9 cellular contexts compared by ENCODE assay signal in genomic region chr20:54062812-54063280, GRCh38. TPM values are rescaled to one million over a fixed set of nuclear protein-coding genes. Genes with fewer than 3 reads are reported as not detected.
DNase-seq lines count a peak whose midpoint lies in the region; ATAC-seq and TF ChIP-seq lines count a peak whose summit lies in the region.
"Had no signal": no experiment of that assay in that cellular context is flagged by ENCODE, and none has a peak within 500 bp of the region (broad histone marks: within the 10 kb centered on the region; RNA-seq: fewer than 3 reads in every experiment).

No MANE protein-coding gene starts in this region.

- H3K27ac ChIP-seq in liver (ENCODE audit: low read depth in 1 of 2, low read length in 2 of 2) = no peak overlapping the region

- DNase-seq in stimulated activated naive CD8-positive, alpha-beta T cell treated with anti-CD3 and anti-CD28 coated beads, Interleukin-15, amount 100 ng/mL, for 72 hours = peak; percentile 15 to 19
- no peak for DNase-seq in stimulated activated naive CD8-positive, alpha-beta T cell treated with anti-CD3 and anti-CD28 coated beads, Interleukin-15, Interleukin-2, amounts not matched to agents 100 U/mL and 50 U/mL, for 24 hours
- peak; percentile 29 to 78 for DNase-seq in NOMO-1 (lab: John Stamatoyannopoulos, UW; ENCODE audit: unreplicated experiment in 2 of 2)
- DNase-seq in cardiac fibroblast (ENCODE audit: low read depth in 2 of 2) = peak; percentile 62 to 73
- no peak for DNase-seq in islet precursor cell

- no peak overlapping the region for H3K4me3 Mint-ChIP-seq in stimulated activated naive CD8-positive, alpha-beta T cell treated with anti-CD3 and anti-CD28 coated beads, Interleukin-15, amount 100 ng/mL, for 72 hours

- peak; percentile 82 to 85 for TF ChIP-seq RAD21 in liver (IDR thresholded peaks at IDR 0.05)

- no peak overlapping the region for H3K27ac Mint-ChIP-seq in stimulated activated naive CD8-positive, alpha-beta T cell treated with anti-CD3 and anti-CD28 coated beads, Interleukin-15, amount 100 ng/mL, for 72 hours

- H3K9ac ChIP-seq in liver (ENCODE audit: low read depth in 1 of 2, low read length in 2 of 2) = no peak overlapping the region

- peaks cover 56% of the 10 kb centered on the region for H3K4me1 Mint-ChIP-seq in stimulated activated naive CD8-positive, alpha-beta T cell treated with anti-CD3 and anti-CD28 coated beads, Interleukin-15, amount 100 ng/mL, for 72 hours

- ATAC-seq in stimulated activated naive CD8-positive, alpha-beta T cell treated with anti-CD3 and anti-CD28 coated beads, Interleukin-15, amount 100 ng/mL, for 72 hours = peak; percentile 33
- no peak for ATAC-seq in stimulated activated naive CD8-positive, alpha-beta T cell treated with anti-CD3 and anti-CD28 coated beads, Interleukin-15, Interleukin-2, amounts not matched to agents 100 U/mL and 50 U/mL, for 24 hours
- ATAC-seq in HG03066 (IDR thresholded peaks at IDR 0.05; ENCODE audit: low read depth, unreplicated experiment) (peak; percentile 39), HG03521 (IDR thresholded peaks at IDR 0.05; ENCODE audit: unreplicated experiment) (no peak)

- H3K4me1 ChIP-seq in liver (ENCODE audit: control insufficient read depth in 4 of 4, insufficient read depth in 4 of 4, low read length in 3 of 4) = no peaks in the 10 kb centered on the region

- TF ChIP-seq CTCF in cardiac fibroblast (IDR thresholded peaks at IDR 0.05; ENCODE audit: low read depth, low read length) (peak; percentile 61), liver (IDR thresholded peaks at IDR 0.05; ENCODE audit: low read depth, low read length, missing input control) (peak; percentile 52)

- 34% methylated on average over 4 of the region's 4 CpGs for WGBS in liver

- no peaks in the 10 kb centered on the region for H3K9me3 Mint-ChIP-seq in stimulated activated naive CD8-positive, alpha-beta T cell treated with anti-CD3 and anti-CD28 coated beads, Interleukin-15, amount 100 ng/mL, for 72 hours

- H3K4me3 ChIP-seq in cardiac fibroblast (replicated peaks in 1 of 2; ENCODE audit: low read depth in 2 of 2, low read length in 2 of 2) (no peak overlapping the region), liver (ENCODE audit: low read depth in 1 of 3, low read length in 3 of 3) (no peak overlapping the region)

- H3K27me3 ChIP-seq in liver (ENCODE audit: control insufficient read depth in 4 of 4, insufficient read depth in 4 of 4, low read length in 3 of 4) = no peaks in the 10 kb centered on the region

- no peaks in the 10 kb centered on the region for H3K9me3 ChIP-seq in liver (ENCODE audit: control insufficient read depth in 4 of 4, low read length in 3 of 4)

- no peaks in the 10 kb centered on the region for H3K36me3 ChIP-seq in liver (ENCODE audit: control insufficient read depth in 4 of 4, insufficient read depth in 3 of 4, low read depth in 1 of 4, low read length in 3 of 4)

- no peaks in the 10 kb centered on the region for H3K27me3 Mint-ChIP-seq in stimulated activated naive CD8-positive, alpha-beta T cell treated with anti-CD3 and anti-CD28 coated beads, Interleukin-15, amount 100 ng/mL, for 72 hours

TF ChIP-seq in liver, 16 proteins besides CTCF, POLR2A, EP300 and RAD21:
- peak in 1 of 2 donors; percentile 20 for TF ChIP-seq RXRA (IDR thresholded peaks at IDR 0.05)
- TF ChIP-seq SP1 (IDR thresholded peaks at IDR 0.05) = no peak
- peak; percentile 24 to 25 for TF ChIP-seq HNF4A (conservative IDR thresholded peaks at IDR 0.05)
- TF ChIP-seq, protein P1, sequence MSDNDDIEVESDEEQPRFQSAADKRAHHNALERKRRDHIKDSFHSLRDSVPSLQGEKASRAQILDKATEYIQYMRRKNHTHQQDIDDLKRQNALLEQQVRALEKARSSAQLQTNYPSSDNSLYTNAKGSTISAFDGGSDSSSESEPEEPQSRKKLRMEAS (IDR thresholded peaks at IDR 0.05) = no peak

RNA-seq across cellular contexts. Expression of gene BCAS1, which starts 7.5 kb away (rescaled TPM):
- under 1 TPM; under 0.01 to 0.93 TPM for total RNA-seq in liver
- under 1 TPM; 0.02 to 0.06 TPM for polyA plus RNA-seq in liver
- total RNA-seq: subcutaneous adipose tissue had no signal

Comparison
In these comparisons a context has a peak if more than half of its experiments do, and no peak if none do; other contexts are left out.
1. ATAC-seq: peak in stimulated activated naive CD8-positive, alpha-beta T cell treated with anti-CD3 and anti-CD28 coated beads, Interleukin-15, amount 100 ng/mL, for 72 hours (single experiment) and HG03066 (single experiment); none in stimulated activated naive CD8-positive, alpha-beta T cell treated with anti-CD3 and anti-CD28 coated beads, Interleukin-15, Interleukin-2, amounts not matched to agents 100 U/mL and 50 U/mL, for 24 hours (single experiment) and HG03521 (single experiment).
2. DNase-seq: peak in stimulated activated naive CD8-positive, alpha-beta T cell treated with anti-CD3 and anti-CD28 coated beads, Interleukin-15, amount 100 ng/mL, for 72 hours (2 of 2), NOMO-1 (2 of 2) and cardiac fibroblast (2 of 2); none in stimulated activated naive CD8-positive, alpha-beta T cell treated with anti-CD3 and anti-CD28 coated beads, Interleukin-15, Interleukin-2, amounts not matched to agents 100 U/mL and 50 U/mL, for 24 hours (single experiment) and islet precursor cell (single experiment).